ENCODE assay signal across 19 cellular contexts in the genomic region with DNA sequence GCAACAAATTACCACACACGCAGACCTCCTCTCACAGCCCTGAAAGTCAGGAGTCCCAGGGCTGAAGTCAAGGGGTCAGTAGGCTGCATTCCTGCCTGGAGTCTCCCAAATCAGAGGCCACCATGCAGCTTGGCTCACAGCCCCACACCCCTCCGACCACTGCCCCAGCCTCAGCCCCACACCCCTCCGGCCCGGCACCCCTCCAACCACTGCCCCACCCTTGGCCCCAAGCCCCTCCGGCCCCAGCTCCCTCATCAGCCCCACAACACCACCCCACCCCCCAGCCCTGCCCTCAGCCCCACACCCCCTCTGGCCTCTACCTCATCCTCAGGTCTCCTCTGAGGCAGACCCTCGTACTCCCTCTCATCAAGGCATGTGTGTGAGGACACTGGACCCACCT.
"Had no signal": no experiment of that assay in that cellular context is flagged by ENCODE, and none has a peak within 500 bp of the region (broad histone marks: within the 10 kb centered on the region; RNA-seq: fewer than 3 reads in every experiment).

No MANE protein-coding gene starts in this region.

- H3K4me1 Mint-ChIP-seq: natural killer cell had no signal

- H3K27me3 ChIP-seq: hepatocyte, suprapubic skin, thyroid gland, uterus had no signal

- H3K9me3 ChIP-seq: neutrophil, suprapubic skin, thyroid gland, uterus had no signal

- H2AFZ ChIP-seq: hepatocyte had no signal

- H3K4me3 ChIP-seq: coronary artery, hepatocyte, skin epidermis, suprapubic skin, thyroid gland, uterus had no signal

- H3K4me3 Mint-ChIP-seq: endodermal cell, natural killer cell, type B pancreatic cell had no signal

- H3K9me3 Mint-ChIP-seq: endodermal cell, natural killer cell, type B pancreatic cell had no signal

- H3K36me3 Mint-ChIP-seq: natural killer cell had no signal

- H3K4me2 ChIP-seq: hepatocyte had no signal

- FAIRE-seq: endothelial cell of umbilical vein, kidney had no signal

- DNase-seq: effector CD4-positive, alpha-beta T cell; endodermal cell; foreskin melanocyte; kidney; mammary epithelial cell; natural killer cell; stimulated activated CD4-positive, alpha-beta T cell treated with anti-CD3 and anti-CD28 coated beads, Interleukin-2, amount 100 ng/mL, for 24 hours; stimulated activated CD4-positive, alpha-beta T cell treated with anti-CD3 and anti-CD28 coated beads, Interleukin-4, amount 100 ng/mL, for 4 hours; stimulated activated naive CD4-positive, alpha-beta T cell; thyroid gland; uterus had no signal

- H3K27ac ChIP-seq: coronary artery, hepatocyte, neutrophil, skin epidermis, suprapubic skin, thyroid gland, uterus had no signal

- H3K27ac Mint-ChIP-seq: endodermal cell, natural killer cell, type B pancreatic cell had no signal

- H3K4me1 ChIP-seq: uterus had no signal

- ATAC-seq: natural killer cell, sciatic nerve had no signal

- H3K36me3 ChIP-seq: neutrophil, suprapubic skin, thyroid gland, uterus had no signal
